Comparison of ENCODE assay signal across 15 cellular contexts in the genomic region with DNA sequence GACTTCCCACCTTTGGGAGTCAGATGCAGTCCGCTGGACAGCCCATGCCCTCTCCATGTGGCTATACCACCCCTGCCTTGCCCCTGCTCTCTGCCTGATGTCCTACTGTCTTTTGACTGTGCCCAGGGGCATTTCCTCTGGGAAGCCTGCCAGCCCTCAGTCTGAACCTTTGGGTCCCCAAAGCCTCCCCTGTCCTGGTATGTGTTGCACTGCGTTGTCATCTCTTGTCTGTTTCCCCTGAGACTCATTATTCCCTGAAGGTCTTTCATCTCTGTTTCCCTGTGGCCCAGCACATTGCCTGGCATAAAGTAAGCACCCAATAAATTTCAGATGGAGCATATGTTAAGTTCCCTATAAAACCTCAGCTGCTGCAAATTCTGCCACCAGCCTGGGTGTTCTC.
"Had no signal": no experiment of that assay in that cellular context is flagged by ENCODE, and none has a peak within 500 bp of the region (broad histone marks: within the 10 kb centered on the region; RNA-seq: fewer than 3 reads in every experiment).

No MANE protein-coding gene starts in this region.

- H3K27me3 ChIP-seq: breast epithelium, right atrium auricular region, transverse colon had no signal

- H3K4me3 ChIP-seq: lung, right atrium auricular region, transverse colon had no signal

- H3K36me3 ChIP-seq: breast epithelium, transverse colon had no signal

- H3K9me3 ChIP-seq: breast epithelium, right atrium auricular region, transverse colon had no signal

- H3K4me1 ChIP-seq: breast epithelium had no signal

- DNase-seq: activated CD4-positive, alpha-beta memory T cell treated with anti-CD3 and anti-CD28 coated beads for 36 hours; activated gamma-delta T cell treated with Interleukin-2 at 50 U/mL for 16 hours; activated naive CD8-positive, alpha-beta T cell treated with anti-CD3 and anti-CD28 coated beads, Interleukin-2, amount 10 ng/mL, durations not matched to agents 7 days and 5 days; activated T-cell treated with anti-CD3 and anti-CD28 coated beads, Interleukin-2, amount 50 U/mL, for 48 hours; anterior cingulate cortex; hypothalamus; naive thymus-derived CD4-positive, alpha-beta T cell; posterior cingulate gyrus; small intestine; T-cell; T1000; transverse colon had no signal

- H3K27ac ChIP-seq: right atrium auricular region had no signal

- FAIRE-seq: small intestine had no signal
